29 cellular contexts compared by ENCODE assay signal in the genomic region with DNA sequence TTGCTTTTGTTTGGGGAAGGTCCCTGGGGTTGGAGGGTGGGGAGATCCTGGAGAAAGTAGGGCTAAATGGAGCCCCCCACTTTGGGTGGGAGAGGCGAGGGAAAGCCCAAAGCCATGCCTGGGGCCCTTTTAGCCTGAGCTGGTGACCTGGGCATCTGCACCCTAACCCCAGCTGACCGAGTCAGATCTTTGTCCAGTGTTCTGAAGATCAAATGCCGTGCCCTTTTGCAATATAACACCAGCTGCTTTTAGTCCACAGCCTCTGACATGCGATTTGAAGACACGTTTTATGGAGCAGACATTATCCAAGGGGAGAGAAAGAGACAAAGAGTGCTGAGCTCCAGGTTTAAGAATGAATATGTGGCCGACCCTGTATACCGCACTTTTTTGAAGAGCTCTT.
"Had no signal": no experiment of that assay in that cellular context is flagged by ENCODE, and none has a peak within 500 bp of the region (broad histone marks: within the 10 kb centered on the region; RNA-seq: fewer than 3 reads in every experiment).

No MANE protein-coding gene starts in this region.

- H3K4me3 Mint-ChIP-seq: mesothelial cell of epicardium; naive B cell; nephron; neural progenitor cell; stimulated activated effector memory CD8-positive, alpha-beta T cell treated with anti-CD3 and anti-CD28 coated beads, Interleukin-12 subunit alpha, Interleukin-12 subunit beta, amount 100 ng/mL, for 72 hours; stimulated activated naive CD8-positive, alpha-beta T cell treated with anti-CD3 and anti-CD28 coated beads, Interleukin-15, Interleukin-2, amounts not matched to agents 100 ng/mL and 50 ng/mL, for 24 hours had no signal

- DNase-seq: heart left ventricle; hypothalamus; islet precursor cell; kidney glomerular epithelial cell; left colon; left lung; lower lobe of right lung; mammary epithelial cell; mesendoderm; naive B cell; occipital lobe; stimulated activated CD4-positive, alpha-beta T cell treated with anti-CD3 and anti-CD28 coated beads, Interleukin-12 subunit alpha, Interleukin-12 subunit beta, amount 100 ng/mL, for 4 hours; stimulated activated CD4-positive, alpha-beta T cell treated with anti-CD3 and anti-CD28 coated beads, Interleukin-4, amount 100 ng/mL, for 24 hours; stimulated activated naive CD4-positive, alpha-beta T cell; tibial artery; uterus had no signal

- H3K36me3 ChIP-seq: neural progenitor cell, right atrium auricular region, uterus had no signal

- H3K27me3 ChIP-seq: heart left ventricle, left lung, neural progenitor cell, neutrophil, right atrium auricular region, suprapubic skin, tibial artery, uterus had no signal

- H3K27ac Mint-ChIP-seq: mesothelial cell of epicardium, neural progenitor cell had no signal

- H3K27ac ChIP-seq: heart left ventricle, left lung, lower lobe of right lung, neural progenitor cell, neutrophil, parathyroid adenoma, right atrium auricular region, skin epidermis, suprapubic skin, thoracic aorta, tibial artery, uterus had no signal

- ATAC-seq: left colon; left lung; lower lobe of right lung; sciatic nerve; stimulated activated effector memory CD8-positive, alpha-beta T cell treated with anti-CD3 and anti-CD28 coated beads, Interleukin-12 subunit alpha, Interleukin-12 subunit beta, amount 100 ng/mL, for 72 hours had no signal

- H3K9me3 Mint-ChIP-seq: mesothelial cell of epicardium; naive B cell; neural progenitor cell; stimulated activated effector memory CD8-positive, alpha-beta T cell treated with anti-CD3 and anti-CD28 coated beads, Interleukin-12 subunit alpha, Interleukin-12 subunit beta, amount 100 ng/mL, for 72 hours; stimulated activated naive CD8-positive, alpha-beta T cell treated with anti-CD3 and anti-CD28 coated beads, Interleukin-15, Interleukin-2, amounts not matched to agents 100 ng/mL and 50 ng/mL, for 24 hours; type B pancreatic cell had no signal

- H3K27me3 Mint-ChIP-seq: naive B cell; stimulated activated naive CD8-positive, alpha-beta T cell treated with anti-CD3 and anti-CD28 coated beads, Interleukin-15, Interleukin-2, amounts not matched to agents 100 ng/mL and 50 ng/mL, for 24 hours; type B pancreatic cell had no signal

- H3K4me1 ChIP-seq: left lung, lower lobe of right lung, parathyroid adenoma, suprapubic skin, tibial artery had no signal

- H3K9me3 ChIP-seq: heart left ventricle, left lung, lower lobe of right lung, neutrophil, right atrium auricular region, suprapubic skin, thoracic aorta, tibial artery, uterus had no signal

- H3K4me3 ChIP-seq: heart left ventricle, left lung, lower lobe of right lung, neural progenitor cell, right atrium auricular region, skin epidermis, suprapubic skin, thoracic aorta, tibial artery, uterus had no signal
